Comparison of ENCODE assay signal across 8 cellular contexts in the genomic region with DNA sequence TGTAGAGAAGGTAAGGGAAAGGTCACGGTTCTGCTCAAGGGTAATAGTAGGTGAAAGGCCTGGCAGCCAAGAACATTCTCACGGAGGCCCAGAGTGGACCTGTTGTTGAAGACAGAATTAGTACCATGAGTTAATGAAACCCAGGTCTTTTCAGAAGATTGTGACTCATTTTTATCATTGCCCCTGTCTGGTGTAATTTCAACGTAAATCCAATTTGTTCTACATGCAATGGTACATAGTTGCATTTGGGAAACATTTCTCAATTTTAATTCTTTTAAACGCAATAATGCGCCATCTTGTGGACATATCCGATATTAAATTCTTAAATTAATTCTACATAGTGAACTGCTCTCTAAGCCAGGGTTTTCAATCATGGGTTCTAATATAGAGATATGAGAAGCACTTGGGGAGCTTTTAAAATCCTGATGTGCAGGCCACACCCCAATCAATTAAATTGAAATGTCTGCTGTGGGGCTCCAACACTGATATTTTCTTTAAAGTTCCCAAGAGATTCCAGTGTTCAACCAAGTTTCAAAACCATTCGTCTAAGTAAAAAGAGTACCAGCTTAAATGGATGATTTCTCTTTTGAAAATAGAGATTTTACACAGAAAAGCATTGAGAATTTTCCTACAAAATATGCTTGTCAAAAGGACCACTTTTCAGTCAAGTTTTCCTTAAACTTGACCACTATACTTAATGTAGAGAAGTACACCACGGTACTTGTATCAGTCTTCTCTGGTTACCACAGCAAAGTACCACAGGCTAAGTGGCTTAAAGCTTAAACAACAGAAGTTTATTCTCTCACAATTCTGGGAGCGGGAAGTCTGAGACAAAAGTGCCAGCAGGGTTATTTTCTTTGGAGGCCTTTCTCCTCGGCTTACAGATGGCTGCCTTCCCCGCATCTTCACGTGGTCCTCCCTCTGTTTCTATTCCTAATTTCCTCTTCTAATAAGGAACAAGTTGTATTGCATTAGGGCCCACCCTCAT.
DNase-seq lines count a peak whose midpoint lies in the region; ATAC-seq and TF ChIP-seq lines count a peak whose summit lies in the region.

No MANE protein-coding gene starts in this region.

- DNase-seq in DMS53 (lab: John Stamatoyannopoulos, UW) (peak; percentile 72), SK-N-DZ (ENCODE audit: low spot score) (peak; percentile 37), fibroblast of villous mesenchyme (ENCODE audit: low read depth) (peak; percentile 62), pons (ENCODE audit: low spot score) (peak; percentile 64), HPDE6-E6E7 (ENCODE audit: extremely low spot score) (no peak), NK-92 (lab: John Stamatoyannopoulos, UW; ENCODE audit: unreplicated experiment) (no peak)

- H3K9ac ChIP-seq in Loucy (ENCODE audit: low read depth, low read length, poor library complexity, severe bottlenecking), result no peak overlapping the region

- TF ChIP-seq CTCF in Loucy (conservative IDR thresholded peaks at IDR 0.05; ENCODE audit: low read length) (peak; percentile 67), fibroblast of villous mesenchyme (IDR thresholded peaks at IDR 0.05; ENCODE audit: insufficient read depth, low read depth, low read length) (peak; percentile 47)

- ATAC-seq in GM21619 (IDR thresholded peaks at IDR 0.05; ENCODE audit: unreplicated experiment), result no peak

- H3K36me3 ChIP-seq in Loucy (ENCODE audit: insufficient read depth, low read length), result no peaks in the 10 kb centered on the region

- peaks cover 36% of the 10 kb centered on the region for H3K4me1 ChIP-seq in Loucy (ENCODE audit: insufficient read depth, low read length, poor library complexity, severe bottlenecking)

- H3K4me2 ChIP-seq in Loucy (ENCODE audit: low read depth, low read length, poor library complexity, severe bottlenecking), result no peak overlapping the region

- H3K4me3 ChIP-seq in Loucy (ENCODE audit: low read length, poor library complexity, severe bottlenecking), result no peak overlapping the region
- no peak overlapping the region for H3K4me3 ChIP-seq in fibroblast of villous mesenchyme (ENCODE audit: low read depth, low read length)

- no peaks in the 10 kb centered on the region for H4K20me1 ChIP-seq in Loucy (ENCODE audit: insufficient read depth, low read length, poor library complexity, severe bottlenecking)

- H3K79me2 ChIP-seq in Loucy (ENCODE audit: insufficient read depth, low read length), result peaks cover 11% of the 10 kb centered on the region; the same call in 1 of the 2 replicates

- no peaks in the 10 kb centered on the region for H3F3A ChIP-seq in Loucy (ENCODE audit: low read depth)

- H2AFZ ChIP-seq in Loucy (ENCODE audit: low read length), result no peak overlapping the region

- no peaks in the 10 kb centered on the region for H3K27me3 ChIP-seq in Loucy (ENCODE audit: insufficient read depth, low read length, poor library complexity, severe bottlenecking)

- no peaks in the 10 kb centered on the region for H3K9me3 ChIP-seq in Loucy (ENCODE audit: insufficient read depth, low read depth, low read length)

- H3K9me2 ChIP-seq in Loucy (replicated peaks; ENCODE audit: low read depth, low read length), result no peaks in the 10 kb centered on the region

Comparison
In these comparisons a context has a peak if more than half of its experiments do, and no peak if none do; other contexts are left out.
1. DNase-seq: peak in DMS53 (single experiment), SK-N-DZ (single experiment), fibroblast of villous mesenchyme (single experiment) and pons (single experiment); none in HPDE6-E6E7 (single experiment) and NK-92 (single experiment).